Comparison of ENCODE assay signal across 1 cellular context in the genomic region with DNA sequence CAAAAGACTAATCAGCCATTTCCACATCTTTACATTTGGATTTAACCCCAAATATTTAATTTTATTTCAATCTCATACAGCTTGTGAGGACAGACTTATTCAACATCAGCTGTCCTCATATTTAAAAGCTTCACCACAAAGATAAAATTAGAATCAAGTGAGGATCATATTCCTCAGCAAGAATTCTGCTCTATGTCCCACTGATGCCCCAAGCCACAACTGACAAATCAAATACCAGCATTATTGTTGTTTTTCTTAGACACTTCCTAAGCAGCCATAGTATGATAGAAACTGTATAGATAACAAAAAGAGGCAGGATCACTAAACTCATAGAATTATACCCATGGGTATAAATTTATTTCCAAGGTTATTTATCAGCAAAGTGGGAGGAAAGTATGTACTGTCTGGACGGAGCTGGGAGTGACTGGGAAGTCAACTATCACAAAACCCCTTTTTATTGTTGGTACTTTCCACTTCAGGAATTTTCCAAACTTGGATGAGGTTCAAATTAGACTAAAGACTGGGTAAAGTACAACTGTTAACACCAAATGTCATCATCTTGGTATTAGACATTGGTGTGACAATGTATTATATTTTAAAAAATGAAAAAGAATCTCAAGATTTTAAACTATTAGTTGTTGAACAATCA.
TF ChIP-seq lines count a peak whose summit lies in the region.

No MANE protein-coding gene starts in this region.

TF ChIP-seq in HCT116, 20 proteins besides CTCF, POLR2A, EP300 and RAD21 (continued from another document):
- TF ChIP-seq REST (IDR thresholded peaks at IDR 0.05; ENCODE audit: low read depth) (no peak), SRF (IDR thresholded peaks at IDR 0.05; ENCODE audit: low read depth) (no peak), JUND (IDR thresholded peaks at IDR 0.05) (no peak), POLR2AphosphoS5 (IDR thresholded peaks at IDR 0.05; ENCODE audit: low read depth, low read length) (no peak)
